Comparison of ENCODE assay signal across 18 cellular contexts in the genomic region with DNA sequence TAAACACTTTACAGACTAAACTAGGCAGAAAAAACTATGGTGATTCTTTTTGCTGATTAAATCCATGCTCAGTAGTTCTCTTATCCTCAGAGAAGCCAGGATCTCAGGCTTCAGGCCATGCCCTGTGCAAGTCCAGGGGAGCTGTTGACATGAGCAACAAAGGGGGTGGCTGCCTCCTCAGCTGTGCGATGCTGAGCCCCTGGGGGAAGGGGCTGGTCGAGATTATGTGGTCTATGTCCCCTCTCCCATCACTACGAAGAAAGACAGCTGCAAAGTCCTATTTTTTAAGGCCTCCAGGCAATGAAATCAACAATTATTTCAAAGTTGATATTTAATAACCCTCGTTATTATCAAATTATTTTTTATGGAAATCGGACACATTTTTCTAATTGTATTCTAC. TPM values are rescaled to one million over a fixed set of nuclear protein-coding genes. Genes with fewer than 3 reads are reported as not detected.
DNase-seq lines count a peak whose midpoint lies in the region; ATAC-seq and TF ChIP-seq lines count a peak whose summit lies in the region.
"Had no signal": no experiment of that assay in that cellular context is flagged by ENCODE, and none has a peak within 500 bp of the region (broad histone marks: within the 10 kb centered on the region; RNA-seq: fewer than 3 reads in every experiment).

No MANE protein-coding gene starts in this region.

- peaks cover 16% of the 10 kb centered on the region for H3K79me2 ChIP-seq in PC-9 (ENCODE audit: low read depth)

- H4K20me1 ChIP-seq in PC-9 (ENCODE audit: insufficient read depth), result peaks cover 4% of the 10 kb centered on the region; the same call in 1 of the 2 replicates

- H3K9me3 Mint-ChIP-seq in MCF 10A (ENCODE audit: unreplicated experiment), result peaks cover 3% of the 10 kb centered on the region
- H3K9me3 Mint-ChIP-seq: CD8-positive, alpha-beta T cell had no signal

- H3K9me3 ChIP-seq in breast epithelium, result no peaks in the 10 kb centered on the region
- H3K9me3 ChIP-seq in PC-9 (ENCODE audit: insufficient read depth, low read depth), result no peaks in the 10 kb centered on the region; the same call in 1 of the 2 replicates
- H3K9me3 ChIP-seq in esophagus muscularis mucosa, result no peaks in the 10 kb centered on the region
- no peaks in the 10 kb centered on the region for H3K9me3 ChIP-seq in vagina
- H3K9me3 ChIP-seq: HAP-1 had no signal

- H3K4me1 ChIP-seq in breast epithelium (no peaks in the 10 kb centered on the region), PC-9 (replicated peaks; ENCODE audit: insufficient read depth) (peaks cover 24% of the 10 kb centered on the region), esophagus muscularis mucosa (peaks cover under 1 to 7% (median 6%) of the 10 kb centered on the region in 4 donors), vagina (peaks cover 1% of the 10 kb centered on the region)
- H3K4me1 ChIP-seq: HAP-1 had no signal

- DNase-seq in MCF 10A (ENCODE audit: unreplicated experiment), result no peak
- no peak for DNase-seq in breast epithelium (ENCODE audit: low spot score in 2 of 2)
- DNase-seq in PC-9, result no peak
- DNase-seq in esophagus muscularis mucosa (ENCODE audit: extremely low spot score), result peak; percentile 37
- peak; percentile 16 to 52 for DNase-seq in vagina (ENCODE audit: extremely low spot score in 2 of 2)
- DNase-seq in cerebellar nuclear complex (lab: John Stamatoyannopoulos, UW), result no peak
- DNase-seq in NCI-H128 (lab: John Stamatoyannopoulos, UW; ENCODE audit: unreplicated experiment), result no peak
- DNase-seq: CD8-positive, alpha-beta T cell; COR-L47; DMS153; DMS79 treated with DMSO at 0.1 percent for 48 hours; EL; GOT3 had no signal

- H3K36me3 ChIP-seq in breast epithelium (peaks cover 10% of the 10 kb centered on the region), PC-9 (ENCODE audit: low read depth) (peaks cover 46% of the 10 kb centered on the region), esophagus muscularis mucosa (peaks cover 10 to 30% (median 17%) of the 10 kb centered on the region in 4 donors), vagina (peaks cover 0 to 11% of the 10 kb centered on the region in 2 donors)
- H3K36me3 ChIP-seq: HAP-1 had no signal

- TF ChIP-seq CTCF in MCF 10A (IDR thresholded peaks at IDR 0.05; ENCODE audit: unreplicated experiment) (no peak), breast epithelium (IDR thresholded peaks at IDR 0.05) (no peak), PC-9 (conservative IDR thresholded peaks at IDR 0.05) (no peak), esophagus muscularis mucosa (IDR thresholded peaks at IDR 0.05) (no peak), vagina (IDR thresholded peaks at IDR 0.05) (no peak)

- H2AFZ ChIP-seq in PC-9, result no peak overlapping the region

- H3K36me3 Mint-ChIP-seq in MCF 10A (ENCODE audit: insufficient read depth, unreplicated experiment), result peaks cover 57% of the 10 kb centered on the region

- CTCF ChIA-PET in MCF 10A (lab: Yijun Ruan, JAX) (interaction anchor here (0.5 kb wide), 1 partner anchor 533 kb away, joined by 5 read pairs; no protein-coding TSS in a partner anchor), PC-9 (lab: Charles Lee) (no interaction called here)

- no peak for TF ChIP-seq EP300 in esophagus muscularis mucosa (IDR thresholded peaks at IDR 0.05)

- H3K4me1 Mint-ChIP-seq in MCF 10A (ENCODE audit: insufficient read depth, unreplicated experiment), result peaks cover 14% of the 10 kb centered on the region
- H3K4me1 Mint-ChIP-seq: B cell had no signal

- 84% methylated on average over 5 of the region's 5 CpGs for WGBS in esophagus muscularis mucosa

- H3K27ac ChIP-seq in breast epithelium (no peak overlapping the region), PC-9 (peak overlapping the region; percentile 33), esophagus muscularis mucosa (replicated peaks in 1 of 4) (no peak overlapping the region), vagina (no peak overlapping the region)

- no peaks in the 10 kb centered on the region for H3K27me3 Mint-ChIP-seq in MCF 10A (ENCODE audit: insufficient read depth, unreplicated experiment)
- H3K27me3 Mint-ChIP-seq: B cell had no signal

- ATAC-seq in GM18868 (IDR thresholded peaks at IDR 0.05; ENCODE audit: unreplicated experiment), result no peak
- ATAC-seq: CD8-positive, alpha-beta T cell; HepG2 had no signal

- intact Hi-C loops in MCF 10A (cut with micrococcal nuclease), result no loop called here
- intact Hi-C loops in breast epithelium (cut with DNase I; ENCODE audit: low total_unique reads), result no loop called here
- intact Hi-C loops in PC-9 (cut with micrococcal nuclease; ENCODE audit: unreplicated experiment), result loop anchor here (10.0 kb wide), 1 partner anchor 415 kb away; no protein-coding TSS in a partner anchor
- intact Hi-C loops in esophagus muscularis mucosa (cut with DNase I), result no loop called here
- intact Hi-C loops in vagina (cut with DNase I), result no loop called here

- TF ChIP-seq POLR2A in breast epithelium (IDR thresholded peaks at IDR 0.05), result no peak
- TF ChIP-seq POLR2A in esophagus muscularis mucosa (IDR thresholded peaks at IDR 0.05; ENCODE audit: low read depth), result no peak
- TF ChIP-seq POLR2A in vagina (IDR thresholded peaks at IDR 0.05), result no peak

- peaks cover 76% of the 10 kb centered on the region for H3F3A ChIP-seq in PC-9 (ENCODE audit: insufficient read depth, low read depth)

- H3K27ac Mint-ChIP-seq in MCF 10A (ENCODE audit: low read depth, unreplicated experiment), result peak overlapping the region; percentile 78
- H3K27ac Mint-ChIP-seq: B cell; CD8-positive, alpha-beta T cell had no signal

- BruUV-seq in MCF 10A (replicated peaks; lab: Mats Ljungman, UMichigan), result no TSS peak
- TSS peak; percentile 19 for BruUV-seq in PC-9 (replicated peaks; lab: Mats Ljungman, UMichigan)

- POLR2A ChIA-PET in MCF 10A (lab: Yijun Ruan, JAX) (interaction anchor here (0.8 to 0.9 kb wide), 2 partner anchors 477 to 788 kb away, joined by 3 read pairs; no protein-coding TSS in a partner anchor), PC-9 (lab: Charles Lee; ENCODE audit: unreplicated experiment) (no interaction called here)

- H3K27me3 ChIP-seq in breast epithelium, result no peaks in the 10 kb centered on the region
- H3K27me3 ChIP-seq in PC-9 (ENCODE audit: insufficient read depth, low read depth), result no peaks in the 10 kb centered on the region
- H3K27me3 ChIP-seq in esophagus muscularis mucosa, result no peaks in the 10 kb centered on the region
- H3K27me3 ChIP-seq in vagina, result no peaks in the 10 kb centered on the region

- no peak overlapping the region for H3K4me3 Mint-ChIP-seq in MCF 10A (ENCODE audit: unreplicated experiment)
- H3K4me3 Mint-ChIP-seq: B cell; CD14-positive monocyte; CD8-positive, alpha-beta T cell had no signal

- no peak overlapping the region for H3K4me2 ChIP-seq in PC-9

- H3K4me3 ChIP-seq in breast epithelium (no peak overlapping the region), PC-9 (no peak overlapping the region), esophagus muscularis mucosa (no peak overlapping the region), vagina (no peak overlapping the region)
- H3K4me3 ChIP-seq: HAP-1 had no signal

- H3K9me2 ChIP-seq in PC-9 (ENCODE audit: insufficient read depth), result no peaks in the 10 kb centered on the region

RNA-seq across cellular contexts. Expression of a gene that starts 37.0 kb away (rescaled TPM):
- total RNA-seq in MCF 10A (2022) (41.8 and 48.5 TPM in 2 replicates), breast epithelium (10 to 100 TPM; 25.8 to 38.2 (median 29.5) TPM), PC-9 (2021) (31.3 and 39.2 TPM in 2 replicates), esophagus muscularis mucosa (10 to 100 TPM; 46.4 to 95.3 (median 63.7) TPM), vagina (25.0 TPM)

Comparison
In these comparisons a context has a peak if more than half of its experiments do, and no peak if none do; other contexts are left out.
1. DNase-seq: peak in esophagus muscularis mucosa (single experiment) and vagina (2 of 2); none in MCF 10A (single experiment), breast epithelium (0 of 2), PC-9 (0 of 2), cerebellar nuclear complex (0 of 2) and NCI-H128 (single experiment).